In the genomic region with DNA sequence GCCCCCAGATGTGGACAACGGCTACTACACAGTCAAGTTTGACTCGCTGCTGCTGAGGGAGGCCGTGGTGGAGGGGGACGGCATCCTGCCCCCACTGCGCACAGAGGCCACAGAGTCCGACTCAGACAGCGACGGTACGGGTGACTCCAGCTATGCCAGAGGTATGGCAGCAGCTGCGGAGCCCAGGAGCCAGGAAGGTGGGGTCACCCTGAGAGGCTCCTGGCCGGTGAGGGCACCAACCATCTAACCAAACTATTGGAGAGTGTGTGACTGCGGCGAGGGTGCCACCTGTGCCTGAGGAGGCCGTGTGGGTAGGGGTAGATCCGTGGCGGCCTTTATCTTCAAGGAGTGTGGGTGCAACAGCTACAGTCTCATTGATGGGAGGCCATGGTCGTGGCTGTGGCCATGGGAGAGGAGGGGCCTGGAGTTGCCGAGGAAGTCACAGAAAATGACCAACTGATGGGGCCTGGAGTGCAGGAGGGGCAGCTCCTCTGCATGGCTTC, we compare ENCODE assay signal across 18 cellular contexts. TPM values are rescaled to one million over a fixed set of nuclear protein-coding genes. Genes with fewer than 3 reads are reported as not detected.
DNase-seq lines count a peak whose midpoint lies in the region; ATAC-seq and TF ChIP-seq lines count a peak whose summit lies in the region.
"Had no signal": no experiment of that assay in that cellular context is flagged by ENCODE, and none has a peak within 500 bp of the region (broad histone marks: within the 10 kb centered on the region; RNA-seq: fewer than 3 reads in every experiment).

No MANE protein-coding gene starts in this region.

- POLR2A ChIA-PET in HEK293T (lab: Yijun Ruan, JAX) = no interaction called here

- 91 to 95% methylated on average over 18 of the region's 18 CpGs for WGBS in sigmoid colon, 2 donors
- WGBS in testis, 2 donors = 90 to 93% methylated on average over 11 to 18 of the region's 18 CpGs

- no peaks in the 10 kb centered on the region for H3K9me3 ChIP-seq in sigmoid colon
- H3K9me3 ChIP-seq in testis = no peaks in the 10 kb centered on the region

- TF ChIP-seq POLR2A in sigmoid colon (IDR thresholded peaks at IDR 0.05) = no peak
- TF ChIP-seq POLR2A in testis (IDR thresholded peaks at IDR 0.05) = no peak

- H3K4me1 Mint-ChIP-seq in activated naive CD4-positive, alpha-beta T cell treated with anti-CD3 and anti-CD28 coated beads, Interleukin-2, amount 10 ng/mL, durations not matched to agents 7 days and 5 days = peaks cover 29% of the 10 kb centered on the region
- H3K4me1 Mint-ChIP-seq in chondrocyte (ENCODE audit: low read depth) = peaks cover 3% of the 10 kb centered on the region

- no peak overlapping the region for H3K4me3 Mint-ChIP-seq in activated naive CD4-positive, alpha-beta T cell treated with anti-CD3 and anti-CD28 coated beads, Interleukin-2, amount 10 ng/mL, durations not matched to agents 7 days and 5 days
- no peak overlapping the region for H3K4me3 Mint-ChIP-seq in chondrocyte (ENCODE audit: unreplicated experiment)
- H3K4me3 Mint-ChIP-seq: activated naive CD8-positive, alpha-beta T cell; activated T-cell treated with anti-CD3 and anti-CD28 coated beads, Interleukin-2, amount 50 U/mL, for 72 hours had no signal

- DNase-seq in activated naive CD4-positive, alpha-beta T cell treated with anti-CD3 and anti-CD28 coated beads, Interleukin-2, amount 10 ng/mL, durations not matched to agents 7 days and 5 days = no peak
- no peak for DNase-seq in activated naive CD4-positive, alpha-beta T cell treated with anti-CD3 and anti-CD28 coated beads, Interleukin-2, amount 50 U/mL, for 72 hours (ENCODE audit: low spot score in 2 of 2)
- DNase-seq in HEK293T (ENCODE audit: extremely low spot score) = peak; percentile 3
- DNase-seq in chondrocyte (ENCODE audit: low spot score) = peak; percentile 74
- DNase-seq in sigmoid colon = peak; percentile 53
- DNase-seq in testis = no peak
- DNase-seq in activated gamma-delta T cell treated with Interleukin-2 at 50 U/mL for 16 hours = no peak
- DNase-seq: activated T-cell treated with anti-CD3 and anti-CD28 coated beads, Interleukin-2, amount 50 U/mL, for 72 hours; dorsolateral prefrontal cortex; kidney glomerular epithelial cell; NCI-H1092; NCI-H187 treated with DMSO at 0.1 percent for 48 hours; NCI-H69; nucleus accumbens had no signal

- H3K36me3 ChIP-seq in sigmoid colon = peaks cover 7 to 35% (median 20%) of the 10 kb centered on the region in 4 donors
- no peaks in the 10 kb centered on the region for H3K36me3 ChIP-seq in testis (ENCODE audit: low read depth, missing control alignments)

- no peak for ATAC-seq in activated naive CD4-positive, alpha-beta T cell treated with anti-CD3 and anti-CD28 coated beads, Interleukin-2, amount 50 U/mL, for 72 hours
- ATAC-seq: activated T-cell treated with anti-CD3 and anti-CD28 coated beads, Interleukin-2, amount 50 U/mL, for 72 hours had no signal

- peaks cover 0 to 17% (median 14%) of the 10 kb centered on the region in 4 donors for H3K4me1 ChIP-seq in sigmoid colon
- peaks cover 10% of the 10 kb centered on the region for H3K4me1 ChIP-seq in testis

- TF ChIP-seq CTCF in chondrocyte (IDR thresholded peaks at IDR 0.05) (no peak), sigmoid colon (IDR thresholded peaks at IDR 0.05) (no peak), testis (IDR thresholded peaks at IDR 0.05) (no peak)

- H3K4me3 ChIP-seq in sigmoid colon (no peak overlapping the region), testis (no peak overlapping the region)
- H3K4me3 ChIP-seq: dorsolateral prefrontal cortex, smooth muscle cell had no signal

- H3K27ac ChIP-seq in sigmoid colon (no peak overlapping the region), testis (no peak overlapping the region)
- H3K27ac ChIP-seq: C4-2B, dorsolateral prefrontal cortex, HL-60 had no signal

- intact Hi-C loops in sigmoid colon (cut with DNase I) (no loop called here), testis (cut with DNase I; ENCODE audit: low total_unique reads) (no loop called here)

- H3K27ac Mint-ChIP-seq in activated naive CD4-positive, alpha-beta T cell treated with anti-CD3 and anti-CD28 coated beads, Interleukin-2, amount 10 ng/mL, durations not matched to agents 7 days and 5 days = peak overlapping the region; percentile 17
- no peak overlapping the region for H3K27ac Mint-ChIP-seq in activated naive CD4-positive, alpha-beta T cell treated with anti-CD3 and anti-CD28 coated beads, Interleukin-2, amount 50 U/mL, for 72 hours
- H3K27ac Mint-ChIP-seq in chondrocyte (ENCODE audit: unreplicated experiment) = no peak overlapping the region
- H3K27ac Mint-ChIP-seq: activated naive CD8-positive, alpha-beta T cell; activated T-cell treated with anti-CD3 and anti-CD28 coated beads, Interleukin-2, amount 50 U/mL, for 72 hours had no signal

- TF ChIP-seq EP300 in sigmoid colon (IDR thresholded peaks at IDR 0.05) = no peak

- CTCF ChIA-PET in activated naive CD4-positive, alpha-beta T cell treated with anti-CD3 and anti-CD28 coated beads, Interleukin-2, amount 10 ng/mL, durations not matched to agents 7 days and 5 days (lab: Charles Lee) = interaction anchor here (0.6 kb wide), 1 partner anchor 28 kb away, joined by 3 read pairs; no protein-coding TSS in a partner anchor
- CTCF ChIA-PET in HEK293T (lab: Yijun Ruan, JAX) = no interaction called here

- peaks cover 41% of the 10 kb centered on the region for H3K36me3 Mint-ChIP-seq in activated naive CD4-positive, alpha-beta T cell treated with anti-CD3 and anti-CD28 coated beads, Interleukin-2, amount 10 ng/mL, durations not matched to agents 7 days and 5 days
- H3K36me3 Mint-ChIP-seq in activated naive CD4-positive, alpha-beta T cell treated with anti-CD3 and anti-CD28 coated beads, Interleukin-2, amount 50 U/mL, for 72 hours = peaks cover 10 to 13% of the 10 kb centered on the region in 2 donors
- peaks cover 5% of the 10 kb centered on the region for H3K36me3 Mint-ChIP-seq in chondrocyte (ENCODE audit: low read depth)

- H3K27me3 Mint-ChIP-seq in activated naive CD4-positive, alpha-beta T cell treated with anti-CD3 and anti-CD28 coated beads, Interleukin-2, amount 10 ng/mL, durations not matched to agents 7 days and 5 days = no peaks in the 10 kb centered on the region
- H3K27me3 Mint-ChIP-seq in chondrocyte (ENCODE audit: low read depth) = no peaks in the 10 kb centered on the region
- H3K27me3 Mint-ChIP-seq: activated naive CD8-positive, alpha-beta T cell had no signal

- H3K27me3 ChIP-seq in sigmoid colon (peaks cover 0 to 10% (median 0%) of the 10 kb centered on the region in 3 donors), testis (no peaks in the 10 kb centered on the region)
- H3K27me3 ChIP-seq: dorsolateral prefrontal cortex had no signal

- no peaks in the 10 kb centered on the region for H3K9me3 Mint-ChIP-seq in activated naive CD4-positive, alpha-beta T cell treated with anti-CD3 and anti-CD28 coated beads, Interleukin-2, amount 10 ng/mL, durations not matched to agents 7 days and 5 days
- H3K9me3 Mint-ChIP-seq in activated naive CD4-positive, alpha-beta T cell treated with anti-CD3 and anti-CD28 coated beads, Interleukin-2, amount 50 U/mL, for 72 hours = no peaks in the 10 kb centered on the region
- H3K9me3 Mint-ChIP-seq in chondrocyte (ENCODE audit: low read depth) = no peaks in the 10 kb centered on the region
- H3K9me3 Mint-ChIP-seq: activated T-cell treated with anti-CD3 and anti-CD28 coated beads, Interleukin-2, amount 50 U/mL, for 72 hours had no signal

TF ChIP-seq in HEK293T, 16 proteins besides CTCF, POLR2A, EP300 and RAD21:
- TF ChIP-seq LEF1 (IDR thresholded peaks at IDR 0.05; ENCODE audit: borderline replicate concordance) = no peak
- no peak for TF ChIP-seq FOXA1 (IDR thresholded peaks at IDR 0.05)
- TF ChIP-seq FOXM1 (IDR thresholded peaks at IDR 0.05; ENCODE audit: borderline replicate concordance) = no peak
- TF ChIP-seq L3MBTL2 (conservative IDR thresholded peaks at IDR 0.05) = no peak
- TF ChIP-seq HDGF (IDR thresholded peaks at IDR 0.05; ENCODE audit: borderline replicate concordance) = no peak
- no peak for TF ChIP-seq TARDBP (IDR thresholded peaks at IDR 0.05)

RNA-seq across cellular contexts. Expression of a gene that starts 2.8 kb away (rescaled TPM):
- total RNA-seq in activated naive CD4-positive, alpha-beta T cell treated with anti-CD3 and anti-CD28 coated beads, Interleukin-2, amount 50 U/mL, for 72 hours = 10 to 100 TPM in 1 of 2 donors, 1 to 10 TPM in 1; 6.3 to 18.2 TPM
- 6.8 to 9.7 TPM (median 7.1 TPM) in 3 replicates for total RNA-seq in chondrocyte
- 1 to 10 TPM; 4.6 to 7.8 (median 6.4) TPM for total RNA-seq in sigmoid colon
- polyA plus RNA-seq in sigmoid colon = 10 to 100 TPM in 1 of 3 donors, 1 to 10 TPM in 1, not detected in 1; 4.8 to 35.3 TPM
- total RNA-seq in testis = 10 to 100 TPM; 41.4 to 47.4 TPM
- 5.6 TPM for polyA plus RNA-seq in testis (ENCODE audit: insufficient read depth, low read depth, low replicate concordance)

RNA-seq across cellular contexts. Expression of a gene that starts 5.9 kb away (rescaled TPM):
- total RNA-seq in activated naive CD4-positive, alpha-beta T cell treated with anti-CD3 and anti-CD28 coated beads, Interleukin-2, amount 50 U/mL, for 72 hours = 10 to 100 TPM; 24.7 to 37.2 TPM
- total RNA-seq in chondrocyte (90.7 to 105 TPM (median 101 TPM) in 3 replicates), sigmoid colon (10 to 100 TPM; 25.2 to 78.2 (median 54.5) TPM), testis (100 to 1,000 TPM; 123 to 141 TPM)
- polyA plus RNA-seq in sigmoid colon (10 to 100 TPM; 19.7 to 33.0 (median 33.0) TPM), testis (ENCODE audit: insufficient read depth, low read depth, low replicate concordance) (64.4 TPM)

RNA-seq across cellular contexts. Expression of a gene that starts 25.8 kb away (rescaled TPM):
- total RNA-seq in activated naive CD4-positive, alpha-beta T cell treated with anti-CD3 and anti-CD28 coated beads, Interleukin-2, amount 50 U/mL, for 72 hours = 10 to 100 TPM; 12.5 to 24.0 TPM
- total RNA-seq in chondrocyte (19.2 to 25.6 TPM (median 20.6 TPM) in 3 replicates), sigmoid colon (10 to 100 TPM; 18.5 to 22.5 (median 19.6) TPM), testis (10 to 100 TPM; 53.1 to 57.3 TPM)
- polyA plus RNA-seq in sigmoid colon (10 to 100 TPM; 24.0 to 44.9 (median 30.5) TPM), testis (ENCODE audit: insufficient read depth, low read depth, low replicate concordance) (43.1 TPM)

RNA-seq across cellular contexts. Expression of a gene that starts 25.9 kb away (rescaled TPM):
- total RNA-seq in activated naive CD4-positive, alpha-beta T cell treated with anti-CD3 and anti-CD28 coated beads, Interleukin-2, amount 50 U/mL, for 72 hours = 10 to 100 TPM; 36.1 to 53.4 TPM
- total RNA-seq in chondrocyte (37.8 to 47.4 TPM (median 39.8 TPM) in 3 replicates), sigmoid colon (10 to 100 TPM; 26.8 to 38.7 (median 28.8) TPM), testis (10 to 100 TPM; 55.4 to 55.6 TPM)
- polyA plus RNA-seq in sigmoid colon (10 to 100 TPM; 39.1 to 70.2 (median 45.6) TPM), testis (ENCODE audit: insufficient read depth, low read depth, low replicate concordance) (37.8 TPM)

RNA-seq across cellular contexts. Expression of a gene that starts 37.2 kb away (rescaled TPM):
- total RNA-seq in activated naive CD4-positive, alpha-beta T cell treated with anti-CD3 and anti-CD28 coated beads, Interleukin-2, amount 50 U/mL, for 72 hours = not detected
- total RNA-seq in chondrocyte (0.79 to 0.99 TPM in 2 of 3 replicates, not detected in the other), sigmoid colon (10 to 100 TPM in 1 of 4 donors, 1 to 10 TPM in 3; 1.8 to 45.5 (median 4.2) TPM), testis (10 to 100 TPM; 26.2 to 30.5 TPM)
- polyA plus RNA-seq in sigmoid colon (100 to 1,000 TPM in 1 of 3 donors, 1 to 10 TPM in 2; 1.2 to 186 (median 4.8) TPM), testis (ENCODE audit: insufficient read depth, low read depth, low replicate concordance) (3.0 TPM)

Comparison
In these comparisons a context has a peak if more than half of its experiments do, and no peak if none do; other contexts are left out.
1. DNase-seq: peak in HEK293T (single experiment), chondrocyte (single experiment) and sigmoid colon (single experiment); none in activated naive CD4-positive, alpha-beta T cell treated with anti-CD3 and anti-CD28 coated beads, Interleukin-2, amount 10 ng/mL, durations not matched to agents 7 days and 5 days (single experiment), activated naive CD4-positive, alpha-beta T cell treated with anti-CD3 and anti-CD28 coated beads, Interleukin-2, amount 50 U/mL, for 72 hours (0 of 2), testis (single experiment) and activated gamma-delta T cell treated with Interleukin-2 at 50 U/mL for 16 hours (single experiment).